21 cellular contexts compared by ENCODE assay signal in the genomic region with DNA sequence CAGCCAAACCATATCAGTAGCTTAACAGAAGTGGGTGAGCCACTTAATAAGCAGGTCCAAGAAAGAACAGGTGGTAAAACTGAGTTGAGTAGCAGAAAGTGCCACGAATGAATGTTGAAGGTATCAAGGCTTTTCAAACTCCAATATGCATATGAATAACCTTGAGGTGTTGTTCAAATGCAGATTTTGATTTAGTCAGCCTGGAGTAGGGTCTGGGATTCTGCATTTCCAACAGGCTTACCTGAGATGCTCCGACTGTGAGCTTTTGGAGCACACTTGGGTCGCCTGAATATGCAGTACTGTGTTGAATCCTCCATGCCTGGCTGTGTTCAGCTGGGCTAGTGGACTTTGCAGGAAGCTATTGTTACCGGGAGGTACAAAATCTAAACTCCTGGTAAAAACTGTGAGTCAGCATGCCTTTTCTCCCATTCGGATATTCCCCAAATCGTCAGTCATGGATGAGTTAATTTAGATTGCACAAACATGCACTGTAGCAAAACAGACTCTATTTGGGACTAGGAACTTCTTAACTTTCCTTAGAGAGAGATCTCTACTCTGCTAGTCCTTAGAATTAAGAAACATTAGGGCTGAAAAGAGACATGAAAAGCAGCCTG.
"Had no signal": no experiment of that assay in that cellular context is flagged by ENCODE, and none has a peak within 500 bp of the region (broad histone marks: within the 10 kb centered on the region; RNA-seq: fewer than 3 reads in every experiment).

No MANE protein-coding gene starts in this region.

- H3K4me3 ChIP-seq: dorsolateral prefrontal cortex, sigmoid colon, testis had no signal

- H3K36me3 ChIP-seq: sigmoid colon had no signal

- H3K9me3 Mint-ChIP-seq: nephron; stimulated activated effector memory CD8-positive, alpha-beta T cell treated with anti-CD3 and anti-CD28 coated beads, Interleukin-12 subunit alpha, Interleukin-12 subunit beta, amount 100 ng/mL, for 72 hours; type B pancreatic cell had no signal

- ATAC-seq: left cardiac atrium; stimulated activated effector memory CD8-positive, alpha-beta T cell treated with anti-CD3 and anti-CD28 coated beads, Interleukin-12 subunit alpha, Interleukin-12 subunit beta, amount 100 ng/mL, for 72 hours had no signal

- DNase-seq: activated CD4-positive, alpha-beta T cell treated with anti-CD3 and anti-CD28 coated beads, Interleukin-2, amount 10 ng/mL, durations not matched to agents 7 days and 5 days; activated CD8-positive, alpha-beta memory T cell treated with anti-CD3 and anti-CD28 coated beads for 24 hours; activated CD8-positive, alpha-beta memory T cell treated with anti-CD3 and anti-CD28 coated beads, Interleukin-2, amount 50 U/mL, for 48 hours; anterior cingulate cortex; central memory CD4-positive, alpha-beta T cell; dorsolateral prefrontal cortex; foreskin melanocyte; hypothalamus; left cardiac atrium; sigmoid colon; stimulated activated CD4-positive, alpha-beta T cell treated with anti-CD3 and anti-CD28 coated beads, Interleukin-4, amount 100 ng/mL, for 24 hours; T-helper 1 cell; T1000; testis had no signal

- H3K36me3 Mint-ChIP-seq: brain, type B pancreatic cell had no signal

- H3K79me2 ChIP-seq: parathyroid adenoma had no signal

- H2AFZ ChIP-seq: parathyroid adenoma had no signal

- FAIRE-seq: colon had no signal

- H3K4me1 Mint-ChIP-seq: brain, nephron had no signal

- H3K4me3 Mint-ChIP-seq: activated CD4-positive, alpha-beta T cell treated with anti-CD3 and anti-CD28 coated beads, Interleukin-2, amount 10 ng/mL, durations not matched to agents 7 days and 5 days; brain; nephron; stimulated activated effector memory CD8-positive, alpha-beta T cell treated with anti-CD3 and anti-CD28 coated beads, Interleukin-12 subunit alpha, Interleukin-12 subunit beta, amount 100 ng/mL, for 72 hours; type B pancreatic cell had no signal

- H3K27ac Mint-ChIP-seq: activated CD4-positive, alpha-beta T cell treated with anti-CD3 and anti-CD28 coated beads, Interleukin-2, amount 10 ng/mL, durations not matched to agents 7 days and 5 days; brain; type B pancreatic cell had no signal

- H3K4me1 ChIP-seq: parathyroid adenoma, sigmoid colon, testis had no signal

- H3K9me3 ChIP-seq: sigmoid colon, testis had no signal

- H3K27me3 ChIP-seq: testis had no signal

- H3K27ac ChIP-seq: epithelial cell of prostate, parathyroid adenoma, sigmoid colon, testis had no signal
